ENCODE assay signal across 8 cellular contexts in genomic region chr17:79741751-79742588, GRCh38. TPM values are rescaled to one million over a fixed set of nuclear protein-coding genes. Genes with fewer than 3 reads are reported as not detected.
DNase-seq lines count a peak whose midpoint lies in the region; ATAC-seq and TF ChIP-seq lines count a peak whose summit lies in the region.

No MANE protein-coding gene starts in this region.

- peaks cover 4 to 8% of the 10 kb centered on the region in 2 donors for H3K4me1 ChIP-seq in left lung

- intact Hi-C loops in activated CD4-positive, alpha-beta T cell treated with anti-CD3 and anti-CD28 coated beads for 36 hours (cut with DNase I, micrococcal nuclease), result loop anchor here (1.0 to 10.0 kb wide), 7 partner anchors 14 to 249 kb away; partner anchors contain the start of genes CBX2 (in 1 of the 2) and CBX4 (in 1 of the 2)
- intact Hi-C loops in left lung (cut with DNase I), result no loop called here

- H3K4me3 ChIP-seq in coronary artery (peak overlapping the region; percentile 37), left lung (no peak overlapping the region)

- in situ Hi-C loops in GM13977 (cut with MboI; ENCODE audit: low pct_unique_long_range_greater_than_20kb, low sequenced_read_pairs, unreplicated experiment), result no loop called here

- POLR2A ChIA-PET in activated CD4-positive, alpha-beta T cell treated with anti-CD3 and anti-CD28 coated beads for 36 hours (lab: Charles Lee), result no interaction called here

- H3K27ac ChIP-seq in coronary artery (no peak overlapping the region), left lung (no peak overlapping the region)

- no peak overlapping the region for H3K27ac Mint-ChIP-seq in activated CD4-positive, alpha-beta T cell treated with anti-CD3 and anti-CD28 coated beads for 36 hours

- H3K36me3 Mint-ChIP-seq in activated CD4-positive, alpha-beta T cell treated with anti-CD3 and anti-CD28 coated beads for 36 hours (ENCODE audit: low read depth), result no peaks in the 10 kb centered on the region

- peaks cover 10 to 83% of the 10 kb centered on the region in 2 donors for H3K27me3 ChIP-seq in left lung

- H3K9me3 Mint-ChIP-seq in activated CD4-positive, alpha-beta T cell treated with anti-CD3 and anti-CD28 coated beads for 36 hours (ENCODE audit: low read depth), result no peaks in the 10 kb centered on the region

- H3K4me3 Mint-ChIP-seq in activated CD4-positive, alpha-beta T cell treated with anti-CD3 and anti-CD28 coated beads for 36 hours, result no peak overlapping the region

- CTCF ChIA-PET in activated CD4-positive, alpha-beta T cell treated with anti-CD3 and anti-CD28 coated beads for 36 hours (lab: Charles Lee), result interaction anchor here (0.5 to 1.9 kb wide), 11 partner anchors 9 to 305 kb away, joined by 3 to 17 read pairs (median 3); no protein-coding TSS in a partner anchor

- TF ChIP-seq CTCF in GM13977 (IDR thresholded peaks at IDR 0.05; ENCODE audit: extremely low read depth, insufficient read depth, missing control alignments) (peak; percentile 96), coronary artery (IDR thresholded peaks at IDR 0.05) (peak; percentile 97), left lung (IDR thresholded peaks at IDR 0.05) (peak; percentile 89 to 90)

- H3K4me1 Mint-ChIP-seq in activated CD4-positive, alpha-beta T cell treated with anti-CD3 and anti-CD28 coated beads for 36 hours, result peaks cover 13% of the 10 kb centered on the region

- DNase-seq in 8988T (peak; percentile 88), GM13977 (ENCODE audit: low spot score) (peak; percentile 86), NCI-H345 treated with DMSO at 0.1 percent for 48 hours (lab: John Stamatoyannopoulos, UW; ENCODE audit: unreplicated experiment) (peak; percentile 81), coronary artery (ENCODE audit: low spot score) (no peak), left lung (peak; percentile 53 to 96)
- DNase-seq in activated CD4-positive, alpha-beta T cell treated with anti-CD3 and anti-CD28 coated beads for 36 hours, result peak; percentile 84
- DNase-seq in stimulated activated CD4-positive, alpha-beta T cell treated with anti-CD3 and anti-CD28 coated beads, Interleukin-4, amount 100 ng/mL, for 4 hours, result peak; percentile 63 to 71

- H3K27me3 Mint-ChIP-seq in activated CD4-positive, alpha-beta T cell treated with anti-CD3 and anti-CD28 coated beads for 36 hours, result peaks cover 31% of the 10 kb centered on the region

- no peaks in the 10 kb centered on the region for H3K36me3 ChIP-seq in left lung

- peak; percentile 63 for ATAC-seq in activated CD4-positive, alpha-beta T cell treated with anti-CD3 and anti-CD28 coated beads for 36 hours
- ATAC-seq in left lung (peak; percentile 83), GM18520 (IDR thresholded peaks at IDR 0.05; ENCODE audit: unreplicated experiment) (no peak)

- no peaks in the 10 kb centered on the region for H3K9me3 ChIP-seq in left lung

RNA-seq across cellular contexts. Expression of gene ENPP7, which starts 11.2 kb away (rescaled TPM):
- total RNA-seq in activated CD4-positive, alpha-beta T cell treated with anti-CD3 and anti-CD28 coated beads for 36 hours, result not detected
- under 1 TPM in 1 of 2 donors, not detected in 1; 0.18 TPM for total RNA-seq in left lung

RNA-seq across cellular contexts. Expression of gene CBX2, which starts 36.0 kb away (rescaled TPM):
- total RNA-seq in activated CD4-positive, alpha-beta T cell treated with anti-CD3 and anti-CD28 coated beads for 36 hours, result 1 to 10 TPM; 4.2 to 4.3 TPM
- total RNA-seq in left lung, result 1 to 10 TPM; 2.6 to 3.6 TPM

RNA-seq across cellular contexts. Expression of gene CBX8, which starts 54.9 kb away (rescaled TPM):
- total RNA-seq in activated CD4-positive, alpha-beta T cell treated with anti-CD3 and anti-CD28 coated beads for 36 hours, result 1 to 10 TPM; 4.7 to 6.0 TPM
- 1 to 10 TPM; 7.3 to 7.9 TPM for total RNA-seq in left lung

Comparison
In these comparisons a context has a peak if more than half of its experiments do, and no peak if none do; other contexts are left out.
1. intact Hi-C loops: an anchor here in activated CD4-positive, alpha-beta T cell treated with anti-CD3 and anti-CD28 coated beads for 36 hours (1.0 to 10.0 kb wide); none called in left lung.